Comparison of ENCODE assay signal across 1 cellular context in the genomic region with DNA sequence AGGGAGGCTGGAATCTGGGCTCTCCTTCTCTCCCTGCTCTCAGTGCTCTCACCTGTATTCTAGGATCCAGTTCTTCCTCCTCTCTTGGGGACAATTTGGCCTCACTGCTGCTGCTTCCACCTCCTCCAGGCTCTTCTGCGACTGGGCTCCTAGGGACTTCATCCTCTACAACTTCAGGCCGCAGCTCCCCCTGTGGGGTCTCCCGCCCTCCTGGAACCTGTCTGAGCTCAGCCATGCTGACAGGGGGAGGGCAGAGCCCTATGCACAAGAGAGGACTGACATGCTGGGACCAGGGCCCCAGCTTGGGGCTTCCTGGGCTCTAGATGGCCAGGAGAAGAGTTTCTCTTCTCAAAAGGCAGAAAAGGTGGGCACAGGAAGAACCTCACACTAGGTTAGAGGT.
TF ChIP-seq lines count a peak whose summit lies in the region.

No MANE protein-coding gene starts in this region.

TF ChIP-seq in endothelial cell of umbilical vein, 7 proteins besides CTCF, POLR2A, EP300 and RAD21:
- TF ChIP-seq MYC (IDR thresholded peaks at IDR 0.05; ENCODE audit: low read depth, low read length) (no peak), JUN (IDR thresholded peaks at IDR 0.05; ENCODE audit: borderline replicate concordance, insufficient read depth, insufficient read length, low read depth) (no peak), EZH2 (IDR thresholded peaks at IDR 0.05; ENCODE audit: borderline replicate concordance, low read depth, low read length, severe bottlenecking) (no peak), FOS (IDR thresholded peaks at IDR 0.05; ENCODE audit: borderline replicate concordance, insufficient read depth, low read length) (no peak), GATA2 (IDR thresholded peaks at IDR 0.05; ENCODE audit: insufficient read depth, insufficient read length, low read depth, low read length) (no peak), MAX (IDR thresholded peaks at IDR 0.05; ENCODE audit: insufficient read depth, insufficient read length) (no peak), POLR2AphosphoS5 (IDR thresholded peaks at IDR 0.05; ENCODE audit: insufficient read depth, low read depth, low read length) (no peak)
